Comparison of ENCODE assay signal across 20 cellular contexts in genomic region chr12:42104784-42105183, GRCh38. TPM values are rescaled to one million over a fixed set of nuclear protein-coding genes. Genes with fewer than 3 reads are reported as not detected.
DNase-seq lines count a peak whose midpoint lies in the region; ATAC-seq, FAIRE-seq and TF ChIP-seq lines count a peak whose summit lies in the region.
"Had no signal": no experiment of that assay in that cellular context is flagged by ENCODE, and none has a peak within 500 bp of the region (broad histone marks: within the 10 kb centered on the region; RNA-seq: fewer than 3 reads in every experiment).

No MANE protein-coding gene starts in this region.

- BruUV-seq in OCI-LY7 (replicated peaks; lab: Mats Ljungman, UMichigan): no TSS peak

- no peak overlapping the region for H3K27ac ChIP-seq in A549
- peak overlapping the region; percentile 15; the same call in 1 of the 2 replicates for H3K27ac ChIP-seq in DOHH2 (ENCODE audit: low read depth, low read length)
- no peak overlapping the region for H3K27ac ChIP-seq in OCI-LY7 (ENCODE audit: low read depth, low read length, poor library complexity, severe bottlenecking)
- peak overlapping the region; percentile 62 for H3K27ac ChIP-seq in mesenchymal stem cell (ENCODE audit: low read length, poor library complexity, severe bottlenecking)
- H3K27ac ChIP-seq in ascending aorta: no peak overlapping the region
- H3K27ac ChIP-seq: Peyer's patch had no signal

- no peak overlapping the region for H2AK5ac ChIP-seq in mesenchymal stem cell (ENCODE audit: low read length, severe bottlenecking)

- H3K79me2 ChIP-seq in DOHH2 (ENCODE audit: control insufficient read depth, low read length): no peaks in the 10 kb centered on the region
- H3K79me2 ChIP-seq in OCI-LY7 (ENCODE audit: insufficient read depth, low read depth, low read length): no peaks in the 10 kb centered on the region

- H3K4me2 ChIP-seq in A549 (no peak overlapping the region), DOHH2 (ENCODE audit: low read length) (peak overlapping the region; percentile 56), OCI-LY7 (ENCODE audit: low read length) (peak overlapping the region; percentile 6), mesenchymal stem cell (ENCODE audit: low read length, poor library complexity, severe bottlenecking) (no peak overlapping the region)

- CTCF ChIA-PET in A549 (lab: Yijun Ruan, JAX) (interaction anchor here (0.8 to 1.6 kb wide), 2 partner anchors 20 to 830 kb away, joined by 4 to 5 read pairs; no protein-coding TSS in a partner anchor), OCI-LY7 (lab: Charles Lee; ENCODE audit: unreplicated experiment) (no interaction called here)

- no peak overlapping the region for H3K4ac ChIP-seq in mesenchymal stem cell (ENCODE audit: low read depth in 1 of 2, low read length in 2 of 2)

- WGBS in A549 (ENCODE audit: missing lambda C conversion rate): 84% methylated on average over 1 of the region's 1 CpG
- no CpG with 5 or more reads among the region's 1 CpG for WGBS in mesenchymal stem cell

- H2BK5ac ChIP-seq in mesenchymal stem cell (ENCODE audit: low read depth, low read length, poor library complexity, severe bottlenecking): no peak overlapping the region

- no peak overlapping the region for H3K18ac ChIP-seq in mesenchymal stem cell (ENCODE audit: low read depth in 1 of 2, low read length in 2 of 2)

- 0 out of 2 replicates have a peak, but pooled peaks cover 2% of the 10 kb centered on the region for H4K20me1 ChIP-seq in DOHH2 (ENCODE audit: control insufficient read depth, insufficient read depth, low read depth, low read length)
- H4K20me1 ChIP-seq in OCI-LY7 (ENCODE audit: insufficient read depth, low read length): no peaks in the 10 kb centered on the region

- no peak for TF ChIP-seq RAD21 in A549 (conservative IDR thresholded peaks at IDR 0.05 in 1 of 2, IDR thresholded peaks at IDR 0.05 in 1 of 2)

- H3K9me3 ChIP-seq in A549: no peaks in the 10 kb centered on the region
- no peaks in the 10 kb centered on the region for H3K9me3 ChIP-seq in DOHH2 (ENCODE audit: control insufficient read depth, insufficient read depth, low read length)
- no peaks in the 10 kb centered on the region for H3K9me3 ChIP-seq in OCI-LY7 (ENCODE audit: low read length)
- no peaks in the 10 kb centered on the region for H3K9me3 ChIP-seq in mesenchymal stem cell (ENCODE audit: control insufficient read depth, low read length)
- H3K9me3 ChIP-seq in ascending aorta: no peaks in the 10 kb centered on the region
- H3K9me3 ChIP-seq: Peyer's patch had no signal

- no peak overlapping the region for H3K4me3 ChIP-seq in A549
- peak overlapping the region; percentile 5; the same call in 1 of the 2 replicates for H3K4me3 ChIP-seq in DOHH2 (ENCODE audit: low read length)
- no peak overlapping the region for H3K4me3 ChIP-seq in OCI-LY7 (ENCODE audit: low read depth, low read length, poor library complexity, severe bottlenecking)
- no peak overlapping the region for H3K4me3 ChIP-seq in mesenchymal stem cell (ENCODE audit: insufficient read depth in 1 of 2, low read depth in 1 of 2, low read length in 2 of 2)
- no peak overlapping the region for H3K4me3 ChIP-seq in ascending aorta
- H3K4me3 ChIP-seq: Peyer's patch had no signal

- H3K9me2 ChIP-seq in DOHH2 (replicated peaks; ENCODE audit: control insufficient read depth, low read length) (no peaks in the 10 kb centered on the region), OCI-LY7 (ENCODE audit: insufficient read depth, low read length) (no peaks in the 10 kb centered on the region)

- TF ChIP-seq CTCF in A549 (IDR thresholded peaks at IDR 0.05): no peak
- no peak for TF ChIP-seq CTCF in DOHH2 (IDR thresholded peaks at IDR 0.05; ENCODE audit: low read depth, low read length, poor library complexity, severe bottlenecking)
- no peak for TF ChIP-seq CTCF in OCI-LY7 (conservative IDR thresholded peaks at IDR 0.05; ENCODE audit: low read length)
- no peak for TF ChIP-seq CTCF in ascending aorta (IDR thresholded peaks at IDR 0.05)

- H4K91ac ChIP-seq in mesenchymal stem cell (ENCODE audit: low read length): no peak overlapping the region

- no peak overlapping the region for H4K8ac ChIP-seq in mesenchymal stem cell (ENCODE audit: low read length)

- no peak for ATAC-seq in A549

- H2BK15ac ChIP-seq in mesenchymal stem cell (ENCODE audit: low read depth, poor library complexity, severe bottlenecking): no peak overlapping the region

- no peak for DNase-seq in A549 (ENCODE audit: low read depth in 1 of 2, low spot score in 1 of 2)
- DNase-seq in OCI-LY7 (ENCODE audit: low spot score): no peak
- no peak for DNase-seq in mesenchymal stem cell
- no peak for DNase-seq in HUDEP-2 (lab: John Stamatoyannopoulos, UW; ENCODE audit: unreplicated experiment in 76 of 76)
- no peak for DNase-seq in occipital lobe (lab: John Stamatoyannopoulos, UW)
- no peak for DNase-seq in DMS 273 treated with DMSO at 0.1 percent for 48 hours (lab: John Stamatoyannopoulos, UW)
- DNase-seq in ascending aorta (ENCODE audit: low spot score in 2 of 2): no peak
- DNase-seq: 8988T; CD4-positive, alpha-beta memory T cell; HCEC 1CT; KG1; NCI-H1092 treated with DMSO at 0.1 percent for 48 hours; NCI-H1694; NCI-H2107; Peyer's patch; SHP77 treated with DMSO at 0.1 percent for 48 hours; SW 1271; T-helper 9 cell had no signal

- no peak overlapping the region for H2BK12ac ChIP-seq in mesenchymal stem cell (ENCODE audit: low read length in 2 of 2)

- peak; percentile 49 for FAIRE-seq in A549 (lab: Jason Lieb, UNC)
- FAIRE-seq: D721Med had no signal

- H3K4me1 ChIP-seq in A549 (no peaks in the 10 kb centered on the region; the same call in 2 of the 3 replicates), DOHH2 (ENCODE audit: control insufficient read depth, low read length) (peaks cover 15% of the 10 kb centered on the region), OCI-LY7 (ENCODE audit: insufficient read depth, low read length, poor library complexity, severe bottlenecking) (peaks cover 13% of the 10 kb centered on the region), mesenchymal stem cell (ENCODE audit: control insufficient read depth, insufficient read depth, low read depth, low read length) (no peaks in the 10 kb centered on the region), ascending aorta (no peaks in the 10 kb centered on the region)
- H3K4me1 ChIP-seq: Peyer's patch had no signal

- peaks cover 2% of the 10 kb centered on the region; the same call in 1 of the 2 replicates for H3F3A ChIP-seq in DOHH2 (ENCODE audit: control insufficient read depth, insufficient read depth)

- H3K79me1 ChIP-seq in mesenchymal stem cell (replicated peaks; ENCODE audit: low read length, poor library complexity, severe bottlenecking): peaks cover 6% of the 10 kb centered on the region

- intact Hi-C loops in OCI-LY7 (cut with micrococcal nuclease; ENCODE audit: unreplicated experiment) (loop anchor here (10.0 kb wide), 1 partner anchor 830 kb away; no protein-coding TSS in a partner anchor), ascending aorta (cut with DNase I) (no loop called here)

- POLR2A ChIA-PET in A549 (lab: Yijun Ruan, JAX) (no interaction called here), OCI-LY7 (lab: Charles Lee) (interaction anchor here (0.6 kb wide), 1 partner anchor 947 kb away, joined by 4 read pairs; no protein-coding TSS in a partner anchor)

- no peak overlapping the region for H3K23ac ChIP-seq in mesenchymal stem cell (ENCODE audit: low read length in 2 of 2)

- H2AFZ ChIP-seq in OCI-LY7 (ENCODE audit: low read length) (no peak overlapping the region; the same call in 1 of the 2 replicates), mesenchymal stem cell (ENCODE audit: low read depth, low read length) (no peak overlapping the region)

- no peaks in the 10 kb centered on the region for H3K27me3 ChIP-seq in DOHH2 (ENCODE audit: control insufficient read depth, low read length)
- no peaks in the 10 kb centered on the region for H3K27me3 ChIP-seq in mesenchymal stem cell (ENCODE audit: control insufficient read depth in 1 of 2, insufficient read depth in 1 of 2, low read length in 2 of 2)
- no peaks in the 10 kb centered on the region for H3K27me3 ChIP-seq in ascending aorta
- H3K27me3 ChIP-seq: Peyer's patch had no signal

- TF ChIP-seq POLR2A in A549 (IDR thresholded peaks at IDR 0.05; ENCODE audit: low read length): no peak

- no peak overlapping the region for H3K9ac ChIP-seq in mesenchymal stem cell (ENCODE audit: low read length)

- H3K14ac ChIP-seq in mesenchymal stem cell (ENCODE audit: low read length in 2 of 2): no peak overlapping the region

- H2BK120ac ChIP-seq in mesenchymal stem cell (ENCODE audit: low read depth, low read length): no peak overlapping the region

- TF ChIP-seq EP300 in A549 (IDR thresholded peaks at IDR 0.05): no peak

- H3K36me3 ChIP-seq in DOHH2 (ENCODE audit: control insufficient read depth, low read length): peaks cover 11% of the 10 kb centered on the region
- H3K36me3 ChIP-seq in OCI-LY7 (ENCODE audit: insufficient read depth, low read length): peaks cover 28% of the 10 kb centered on the region
- peaks cover 0 to 3% of the 10 kb centered on the region in 2 experiments for H3K36me3 ChIP-seq in mesenchymal stem cell (ENCODE audit: control insufficient read depth in 1 of 2, insufficient read depth in 2 of 2, low read depth in 1 of 2, low read length in 2 of 2)
- H3K36me3 ChIP-seq in ascending aorta: peaks cover 0 to 3% of the 10 kb centered on the region in 2 donors
- H3K36me3 ChIP-seq: Peyer's patch had no signal

TF ChIP-seq in A549, 52 proteins besides CTCF, POLR2A, EP300 and RAD21:
- TF ChIP-seq KDM5A (IDR thresholded peaks at IDR 0.05): no peak

RNA-seq across cellular contexts. Expression of gene GXYLT1, which starts 39.9 kb away (rescaled TPM):
- 19.3 and 25.0 TPM in 2 replicates for polyA plus RNA-seq in A549 (2011; rRNA removed)
- 4.5 and 5.4 TPM in 2 replicates for polyA plus RNA-seq in A549 (2012; cell fraction: cytosol; rRNA removed)
- polyA plus RNA-seq in A549 (2012; cell fraction: nucleus; rRNA removed): 3.9 and 4.7 TPM in 2 replicates
- polyA plus RNA-seq in A549 (2017; fragmentation: RNase III; extraction: RNeasy Plus Mini Kit Qiagen cat#74134 plus additional on column Dnase treatment): 11.2 to 12.9 TPM (median 11.6 TPM) in 3 replicates
- 4.9 and 7.4 TPM in 2 replicates for polyA minus RNA-seq in A549 (2011; rRNA and poly(A)+ RNA removed)
- 7.9 and 9.0 TPM in 2 replicates for total RNA-seq in OCI-LY7 (2014; rRNA removed; shearing (Covaris generic))
- total RNA-seq in OCI-LY7 (2022): 11.1 and 11.4 TPM in 2 replicates
- polyA plus RNA-seq in mesenchymal stem cell (2013, experiment 1 of 2): 12.0 TPM
- 13.0 TPM for polyA plus RNA-seq in mesenchymal stem cell (2013, experiment 2 of 2)
- 14.3 TPM for total RNA-seq in occipital lobe
- 12.3 TPM for total RNA-seq in ascending aorta

Comparison
In these comparisons a context has a peak if more than half of its experiments do, and no peak if none do; other contexts are left out.
1. H3K27ac ChIP-seq: peak in DOHH2 (single experiment) and mesenchymal stem cell (single experiment); none in A549 (0 of 2), OCI-LY7 (single experiment) and ascending aorta (0 of 2).
2. H3K4me2 ChIP-seq: peak in DOHH2 (single experiment) and OCI-LY7 (single experiment); none in A549 (single experiment) and mesenchymal stem cell (single experiment).